ENCODE assay signal across 22 cellular contexts in genomic region chr7:132619967-132620366, GRCh38. TPM values are rescaled to one million over a fixed set of nuclear protein-coding genes. Genes with fewer than 3 reads are reported as not detected.
"Had no signal": no experiment of that assay in that cellular context is flagged by ENCODE, and none has a peak within 500 bp of the region (broad histone marks: within the 10 kb centered on the region; RNA-seq: fewer than 3 reads in every experiment).

No MANE protein-coding gene starts in this region.

- FAIRE-seq: islet of Langerhans, keratinocyte had no signal

- ATAC-seq: effector memory CD8-positive, alpha-beta T cell; gastrocnemius medialis; heart right ventricle; left cardiac atrium; left lung; left ventricle myocardium superior; lower lobe of right lung; mucosa of descending colon had no signal

- H3K27me3 ChIP-seq: colonic mucosa, gastrocnemius medialis had no signal

- H3K36me3 ChIP-seq: colonic mucosa, esophagus squamous epithelium, gastrocnemius medialis, heart right ventricle, left lung, lower lobe of right lung had no signal

- DNase-seq: colonic mucosa; cortex of kidney; effector CD8-positive, alpha-beta T cell; effector memory CD8-positive, alpha-beta T cell; esophagus squamous epithelium; foreskin fibroblast; foreskin melanocyte; gastrocnemius medialis; glutamatergic neuron; head of caudate nucleus; heart right ventricle; hippocampal formation; left cardiac atrium; left lung; left ventricle myocardium superior; lower lobe of right lung; mesenchymal stem cell; mucosa of descending colon; naive B cell had no signal

- H3K9me3 ChIP-seq: colonic mucosa, esophagus squamous epithelium, gastrocnemius medialis, heart right ventricle, left lung, lower lobe of right lung, mucosa of descending colon had no signal

- H3K4me1 ChIP-seq: colonic mucosa, gastrocnemius medialis, lower lobe of right lung had no signal

- H3K27ac ChIP-seq: colonic mucosa, esophagus squamous epithelium, gastrocnemius medialis, heart right ventricle, left lung, lower lobe of right lung had no signal

- H3K4me3 ChIP-seq: colonic mucosa, esophagus squamous epithelium, gastrocnemius medialis, heart right ventricle, left lung, lower lobe of right lung, mucosa of descending colon had no signal

RNA-seq across cellular contexts. Expression of gene PLXNA4, which starts 43.7 kb away (rescaled TPM):
- total RNA-seq: epithelial cell of proximal tubule had no signal
